Comparison of ENCODE assay signal across 18 cellular contexts in the genomic region with DNA sequence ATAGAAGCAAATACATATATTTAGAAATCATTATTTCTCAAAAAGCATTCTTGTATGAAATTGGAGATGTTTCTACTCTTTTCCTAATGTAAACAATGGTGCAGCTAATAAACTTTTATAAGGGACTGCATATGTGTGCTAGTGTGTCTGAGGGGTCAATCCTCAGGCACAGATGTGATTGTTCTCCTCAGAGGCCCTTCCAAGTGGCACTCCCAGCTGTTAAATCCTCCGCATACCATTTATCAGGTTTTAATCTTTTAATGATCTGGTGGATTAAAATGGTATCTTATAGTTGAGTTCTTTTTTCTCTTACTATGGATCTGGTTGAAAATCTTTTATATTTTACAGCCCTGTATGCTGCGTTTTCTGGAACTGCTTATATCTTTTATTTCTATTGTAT. TPM values are rescaled to one million over a fixed set of nuclear protein-coding genes. Genes with fewer than 3 reads are reported as not detected.
"Had no signal": no experiment of that assay in that cellular context is flagged by ENCODE, and none has a peak within 500 bp of the region (broad histone marks: within the 10 kb centered on the region; RNA-seq: fewer than 3 reads in every experiment).

No MANE protein-coding gene starts in this region.

- ATAC-seq: Panc1, PC-3, SK-N-SH treated with all-trans-retinoic acid at 6 μM for 48 hours had no signal

- DNase-seq: Karpas-422, KBM-7, MG63, NCI-H1092 treated with DMSO at 0.1 percent for 48 hours, NCI-H1436, NCI-H187, NCI-H2029, NCI-H2081 treated with DMSO at 0.1 percent for 48 hours, NCI-H2227 treated with DMSO at 0.1 percent for 48 hours, NCI-H526, PC-3, SHP77, T-helper 1 cell had no signal

- FAIRE-seq: HTR-8/SVneo had no signal

RNA-seq across cellular contexts. Expression of a gene that starts 5.6 kb away (rescaled TPM):
- total RNA-seq: NCI-H460, OCI-LY7, PC-3 had no signal

RNA-seq across cellular contexts. Expression of a gene that starts 25.5 kb away (rescaled TPM):
- total RNA-seq: NCI-H460, OCI-LY7, PC-3 had no signal

RNA-seq across cellular contexts. Expression of a gene that starts 52.4 kb away (rescaled TPM):
- total RNA-seq: NCI-H460, OCI-LY7, PC-3 had no signal
